Comparison of ENCODE assay signal across 8 cellular contexts in genomic region chr10:24383681-24384106, GRCh38.
DNase-seq lines count a peak whose midpoint lies in the region; ATAC-seq and TF ChIP-seq lines count a peak whose summit lies in the region.

No MANE protein-coding gene starts in this region.

- intact Hi-C loops in uterus (cut with DNase I; ENCODE audit: low total_unique reads), result no loop called here

- H3K27ac Mint-ChIP-seq in T-helper 17 cell (no peak overlapping the region), neural crest cell (ENCODE audit: unreplicated experiment) (no peak overlapping the region)

- H3K27me3 Mint-ChIP-seq in T-helper 17 cell (peaks cover 47% of the 10 kb centered on the region), neural crest cell (ENCODE audit: low read depth) (no peaks in the 10 kb centered on the region)

- peak; percentile 41 for ATAC-seq in T-helper 17 cell

- in situ Hi-C loops in KBM-7 (cut with MboI; ENCODE audit: low pct_unique_long_range_greater_than_20kb, low sequenced_read_pairs), result no loop called here

- no peak overlapping the region for H3K4me3 ChIP-seq in uterus

- TF ChIP-seq CTCF in neural crest cell (conservative IDR thresholded peaks at IDR 0.05) (peak; percentile 53), uterus (IDR thresholded peaks at IDR 0.05) (peak in 2 of 4 experiments; percentile 44 to 47)

- H3K27ac ChIP-seq in uterus, result peak overlapping the region in 1 of 2 donors; percentile 57

- H3K4me3 Mint-ChIP-seq in T-helper 17 cell (no peak overlapping the region), neural crest cell (no peak overlapping the region)

- H3K36me3 Mint-ChIP-seq in T-helper 17 cell (ENCODE audit: low read depth), result no peaks in the 10 kb centered on the region
- H3K36me3 Mint-ChIP-seq in neural crest cell (ENCODE audit: low read depth), result peaks cover 3% of the 10 kb centered on the region

- no peaks in the 10 kb centered on the region for H3K4me1 ChIP-seq in uterus

- H3K9me3 ChIP-seq in T-helper 17 cell (ENCODE audit: control insufficient read depth, low read length, poor library complexity, severe bottlenecking) (no peaks in the 10 kb centered on the region), uterus (no peaks in the 10 kb centered on the region)

- no peaks in the 10 kb centered on the region for H3K27me3 ChIP-seq in uterus

- H3K4me1 Mint-ChIP-seq in T-helper 17 cell, result no peaks in the 10 kb centered on the region
- H3K4me1 Mint-ChIP-seq in neural crest cell, result peaks cover 11% of the 10 kb centered on the region

- peak; percentile 61 for DNase-seq in 8988T
- peak; percentile 51 for DNase-seq in GM04503 (ENCODE audit: low read depth)
- peak; percentile 94 for DNase-seq in H4 (ENCODE audit: low spot score)
- peak; percentile 64 for DNase-seq in KBM-7
- DNase-seq in T-helper 17 cell, result no peak
- peak; percentile 95 for DNase-seq in fibroblast of gingiva (ENCODE audit: low read depth)
- DNase-seq in neural crest cell (ENCODE audit: low read depth, low spot score), result no peak
- DNase-seq in uterus, result peak; percentile 69 to 72

- no peaks in the 10 kb centered on the region for H3K9me3 Mint-ChIP-seq in neural crest cell

- H3K36me3 ChIP-seq in uterus, result no peaks in the 10 kb centered on the region

- TF ChIP-seq POLR2A in uterus (IDR thresholded peaks at IDR 0.05), result no peak

Comparison
In these comparisons a context has a peak if more than half of its experiments do, and no peak if none do; other contexts are left out.
1. DNase-seq: peak in 8988T (single experiment), GM04503 (single experiment), H4 (single experiment), KBM-7 (single experiment), fibroblast of gingiva (single experiment) and uterus (2 of 2); none in T-helper 17 cell (0 of 3) and neural crest cell (single experiment).